Comparison of ENCODE assay signal across 24 cellular contexts in genomic region chr3:82347585-82347984, GRCh38.
"Had no signal": no experiment of that assay in that cellular context is flagged by ENCODE, and none has a peak within 500 bp of the region (broad histone marks: within the 10 kb centered on the region; RNA-seq: fewer than 3 reads in every experiment).

No MANE protein-coding gene starts in this region.

- H3K4me3 Mint-ChIP-seq: immature natural killer cell; naive thymus-derived CD4-positive, alpha-beta T cell had no signal

- FAIRE-seq: colon, endothelial cell of umbilical vein, kidney had no signal

- DNase-seq: dermis blood vessel endothelial cell; dorsolateral prefrontal cortex; effector CD4-positive, alpha-beta T cell; effector memory CD4-positive, alpha-beta T cell; foreskin keratinocyte; heart left ventricle; hypothalamus; immature natural killer cell; islet precursor cell; kidney; kidney glomerular epithelial cell; left colon; left ventricle myocardium superior; lower lobe of right lung; mesenchymal stem cell; midbrain; naive thymus-derived CD4-positive, alpha-beta T cell had no signal

- H3K79me2 ChIP-seq: hepatocyte had no signal

- ATAC-seq: foreskin keratinocyte; gastroesophageal sphincter; heart left ventricle; left colon; left lobe of liver; left ventricle myocardium superior; naive thymus-derived CD4-positive, alpha-beta T cell had no signal

- H3K27me3 Mint-ChIP-seq: naive thymus-derived CD4-positive, alpha-beta T cell had no signal

- H3K4me2 ChIP-seq: hepatocyte had no signal

- H3K4me3 ChIP-seq: coronary artery, dorsolateral prefrontal cortex, esophagus muscularis mucosa, gastroesophageal sphincter, heart left ventricle, hepatocyte, lower lobe of right lung had no signal

- H3K9me3 ChIP-seq: esophagus muscularis mucosa, gastroesophageal sphincter, heart left ventricle, lower lobe of right lung had no signal

- H3K36me3 ChIP-seq: esophagus muscularis mucosa, gastroesophageal sphincter, heart left ventricle, lower lobe of right lung had no signal

- H3K27me3 ChIP-seq: dorsolateral prefrontal cortex, esophagus muscularis mucosa, foreskin keratinocyte, gastroesophageal sphincter, heart left ventricle, hepatocyte had no signal

- H3K27ac Mint-ChIP-seq: immature natural killer cell; naive thymus-derived CD4-positive, alpha-beta T cell had no signal

- H3K27ac ChIP-seq: coronary artery, dorsolateral prefrontal cortex, esophagus muscularis mucosa, foreskin keratinocyte, gastroesophageal sphincter, heart left ventricle, hepatocyte, lower lobe of right lung had no signal

- H2AFZ ChIP-seq: hepatocyte had no signal

- H3K4me1 Mint-ChIP-seq: immature natural killer cell; naive thymus-derived CD4-positive, alpha-beta T cell had no signal

- H3K4me1 ChIP-seq: esophagus muscularis mucosa, foreskin keratinocyte, gastroesophageal sphincter, heart left ventricle, lower lobe of right lung had no signal

- H3K36me3 Mint-ChIP-seq: immature natural killer cell; naive thymus-derived CD4-positive, alpha-beta T cell had no signal
